In genomic region chr5:151155149-151155776, GRCh38 we compare ENCODE assay signal across 7 cellular contexts. TPM values are rescaled to one million over a fixed set of nuclear protein-coding genes. Genes with fewer than 3 reads are reported as not detected.
DNase-seq lines count a peak whose midpoint lies in the region; ATAC-seq and TF ChIP-seq lines count a peak whose summit lies in the region.

No MANE protein-coding gene starts in this region.

- peaks cover 81 to 82% of the 10 kb centered on the region in 2 donors for H3K4me1 Mint-ChIP-seq in immature natural killer cell
- H3K4me1 Mint-ChIP-seq in stimulated activated naive CD8-positive, alpha-beta T cell treated with anti-CD3 and anti-CD28 coated beads, Interleukin-15, amount 100 ng/mL, for 72 hours: peaks cover 86% of the 10 kb centered on the region

- peaks cover 0 to 5% (median 4%) of the 10 kb centered on the region in 3 donors for H3K36me3 Mint-ChIP-seq in immature natural killer cell

- ATAC-seq in HG03565 (IDR thresholded peaks at IDR 0.05; ENCODE audit: unreplicated experiment): peak; percentile 16
- peak; percentile 6 for ATAC-seq in stimulated activated naive CD8-positive, alpha-beta T cell treated with anti-CD3 and anti-CD28 coated beads, Interleukin-15, amount 100 ng/mL, for 72 hours
- no peak for ATAC-seq in HG03457 (IDR thresholded peaks at IDR 0.05; ENCODE audit: unreplicated experiment)

- H3K27me3 Mint-ChIP-seq in immature natural killer cell (ENCODE audit: low read depth in 3 of 3): peaks cover 0 to 4% (median 2%) of the 10 kb centered on the region in 3 donors
- H3K27me3 Mint-ChIP-seq in stimulated activated naive CD8-positive, alpha-beta T cell treated with anti-CD3 and anti-CD28 coated beads, Interleukin-15, amount 100 ng/mL, for 72 hours: no peaks in the 10 kb centered on the region

- H3K9me3 Mint-ChIP-seq in immature natural killer cell: no peaks in the 10 kb centered on the region
- no peaks in the 10 kb centered on the region for H3K9me3 Mint-ChIP-seq in stimulated activated naive CD8-positive, alpha-beta T cell treated with anti-CD3 and anti-CD28 coated beads, Interleukin-15, amount 100 ng/mL, for 72 hours

- peak overlapping the region; percentile 91 to 98 (median 96) for H3K4me3 Mint-ChIP-seq in immature natural killer cell
- peak overlapping the region; percentile 88 to 98 for H3K4me3 Mint-ChIP-seq in stimulated activated naive CD8-positive, alpha-beta T cell treated with anti-CD3 and anti-CD28 coated beads, Interleukin-15, amount 100 ng/mL, for 72 hours

- TF ChIP-seq POLR2A in GM19193 (IDR thresholded peaks at IDR 0.05; ENCODE audit: extremely low read depth, insufficient read depth, insufficient read length): peak; percentile 55

- peak; percentile 49 for DNase-seq in activated T-cell treated with anti-CD3 and anti-CD28 coated beads, Interleukin-2, amount 50 U/mL, for 1 hour
- DNase-seq in immature natural killer cell (peak; percentile 51 to 57 (median 54)), DMS 273 treated with DMSO at 0.1 percent for 48 hours (lab: John Stamatoyannopoulos, UW) (no peak)
- peak; percentile 37 to 40 for DNase-seq in stimulated activated naive CD8-positive, alpha-beta T cell treated with anti-CD3 and anti-CD28 coated beads, Interleukin-15, amount 100 ng/mL, for 72 hours

- H3K27ac Mint-ChIP-seq in immature natural killer cell: peak overlapping the region; percentile 79 to 97 (median 96)
- peak overlapping the region; percentile 95 for H3K27ac Mint-ChIP-seq in stimulated activated naive CD8-positive, alpha-beta T cell treated with anti-CD3 and anti-CD28 coated beads, Interleukin-15, amount 100 ng/mL, for 72 hours

RNA-seq across cellular contexts. Expression of gene ANXA6, which starts 2.3 kb away (rescaled TPM):
- 100 to 1,000 TPM; 313 to 679 (median 395) TPM for polyA plus RNA-seq in immature natural killer cell
